Comparison of ENCODE assay signal across 9 cellular contexts in genomic region chr17:48101012-48101720, GRCh38. TPM values are rescaled to one million over a fixed set of nuclear protein-coding genes. Genes with fewer than 3 reads are reported as not detected.
A peak's percentile ranks its signal among the peaks of the same experiment; 100 is the strongest.
DNase-seq lines count a peak whose midpoint lies in the region; ATAC-seq, FAIRE-seq and TF ChIP-seq lines count a peak whose summit lies in the region.
"Had no signal": no experiment of that assay in that cellular context is flagged by ENCODE, and none has a peak within 500 bp of the region (broad histone marks: within the 10 kb centered on the region; RNA-seq: fewer than 3 reads in every experiment).

TSS of gene CBX1 (minus strand) at chr17:48101478. CDS start at chr17:48077004, 24,474 bp downstream.

- peak within 1 kb of the TSS; percentile 88 to 97 (median 96) for H3K4me3 ChIP-seq in keratinocyte (ENCODE audit: control insufficient read depth in 2 of 3, extremely low read depth in 1 of 3, insufficient read depth in 2 of 3, low read depth in 1 of 3, low read length in 3 of 3)

- dilution Hi-C loops in keratinocyte (cut with MboI; ENCODE audit: extremely low pct_ligation_motif_present, low sequenced_read_pairs), result no loop called here

- H3K27ac ChIP-seq in keratinocyte (ENCODE audit: control insufficient read depth, insufficient read depth, low read length), result peak within 1 kb of the TSS; percentile 78

- no peaks in the 10 kb centered on the region for H3K36me3 ChIP-seq in keratinocyte (ENCODE audit: control insufficient read depth in 2 of 2, extremely low read depth in 1 of 2, insufficient read depth in 2 of 2, low read length in 2 of 2)

- H3K9me3 ChIP-seq in keratinocyte (ENCODE audit: control insufficient read depth, low read depth, low read length), result no peaks in the 10 kb centered on the region

- TF ChIP-seq CTCF in keratinocyte (optimal IDR thresholded peaks at IDR 0.05 in 1 of 3, IDR thresholded peaks at IDR 0.05 in 1 of 3, conservative IDR thresholded peaks at IDR 0.05 in 1 of 3; ENCODE audit: extremely low read depth in 1 of 3, insufficient read depth in 2 of 3, low read length in 3 of 3), result no peak

- no peaks in the 10 kb centered on the region for H3K27me3 ChIP-seq in keratinocyte (ENCODE audit: control insufficient read depth, extremely low read depth, insufficient read depth, low read length)

- peak within 1 kb of the TSS; percentile 93 for H3K4me2 ChIP-seq in keratinocyte (ENCODE audit: control insufficient read depth, extremely low read depth, insufficient read depth, low read depth, low read length)

- peak within 1 kb of the TSS; percentile 88 for H2AFZ ChIP-seq in keratinocyte (ENCODE audit: control insufficient read depth, low read length)

- H3K79me2 ChIP-seq in keratinocyte (ENCODE audit: control insufficient read depth, insufficient read depth, low read length), result peaks cover 48% of the 10 kb centered on the region

- TF ChIP-seq POLR2A in GM19099 (IDR thresholded peaks at IDR 0.05; ENCODE audit: extremely low read depth, insufficient read length, low read depth), result peak; percentile 64

- no peaks in the 10 kb centered on the region for H4K20me1 ChIP-seq in keratinocyte (ENCODE audit: control insufficient read depth, extremely low read depth, insufficient read depth, low read length)

- peak; percentile 94 to 95 for DNase-seq in AML-193 (lab: John Stamatoyannopoulos, UW)
- DNase-seq in NCI-H460 (ENCODE audit: extremely low read depth, low read depth), result peak; percentile 90
- DNase-seq in activated CD4-positive, CD25-positive, alpha-beta regulatory T cell treated with anti-CD3 and anti-CD28 coated beads, Interleukin-2, amount 50 U/mL, for 72 hours, result peak; percentile 93
- DNase-seq in cerebellar cortex (ENCODE audit: low spot score), result peak; percentile 92
- DNase-seq in keratinocyte (ENCODE audit: low read depth, low spot score), result peak; percentile 69
- DNase-seq in stimulated activated CD4-positive, alpha-beta T cell treated with anti-CD3 and anti-CD28 coated beads, Interleukin-12 subunit alpha, Interleukin-12 subunit beta, amount 100 ng/mL, for 48 hours (ENCODE audit: low read depth in 2 of 3, low spot score in 1 of 3), result peak; percentile 82 to 92 (median 90)

- ATAC-seq in HG03378 (IDR thresholded peaks at IDR 0.05; ENCODE audit: unreplicated experiment), result peak; percentile 77

- no peak for FAIRE-seq in keratinocyte (lab: Jason Lieb, UNC)
- FAIRE-seq: endometrium had no signal

- H3K9ac ChIP-seq in keratinocyte (ENCODE audit: control insufficient read depth, extremely low read depth, insufficient read depth, low read length), result peak within 1 kb of the TSS; percentile 80

- no peaks in the 10 kb centered on the region for H3K9me1 ChIP-seq in keratinocyte (ENCODE audit: control insufficient read depth, extremely low read depth, insufficient read depth, low read length)

- H3K4me1 ChIP-seq in keratinocyte (ENCODE audit: control insufficient read depth, extremely low read depth, insufficient read depth, low read length), result peaks cover 12% of the 10 kb centered on the region

RNA-seq across cellular contexts. Expression of gene CBX1, which starts in this region (rescaled TPM):
- total RNA-seq in NCI-H460 (2014; rRNA removed; shearing (Covaris generic)), result 51.7 and 57.8 TPM in 2 replicates
- polyA plus RNA-seq in NCI-H460 (2014; cell fraction: nucleus; rRNA removed), result 43.7 and 47.8 TPM in 2 replicates
- polyA plus RNA-seq in keratinocyte, result 20.7 to 49.4 TPM (median 42.3 TPM) in 3 replicates
- polyA plus RNA-seq in keratinocyte (2011; ENCODE audit: low read depth), result 23.4 TPM
- 40.7 and 53.0 TPM in 2 replicates for polyA plus RNA-seq in keratinocyte (2011; cell fraction: cytosol; rRNA removed)
- 25.2 and 26.8 TPM in 2 replicates for polyA plus RNA-seq in keratinocyte (2011; cell fraction: nucleus; rRNA removed)
- polyA plus RNA-seq in keratinocyte (2012; ENCODE audit: low replicate concordance), result 44.3 and 74.9 TPM in 2 replicates
- 5.7 to 20.2 TPM (median 7.7 TPM) in 3 replicates for polyA minus RNA-seq in keratinocyte
- 20.0 TPM for polyA minus RNA-seq in keratinocyte (2011; cell fraction: cytosol; rRNA and poly(A)+ RNA removed)
- 7.0 and 9.9 TPM in 2 replicates for polyA minus RNA-seq in keratinocyte (2011; cell fraction: nucleus; rRNA and poly(A)+ RNA removed)

Comparison
In these comparisons a context has a peak if more than half of its experiments do, and no peak if none do; other contexts are left out.
1. Peak in every context shown above with its lines: DNase-seq, ATAC-seq, H3K4me3 ChIP-seq and H3K27ac ChIP-seq.